Comparison of ENCODE assay signal across 18 cellular contexts in the genomic region with DNA sequence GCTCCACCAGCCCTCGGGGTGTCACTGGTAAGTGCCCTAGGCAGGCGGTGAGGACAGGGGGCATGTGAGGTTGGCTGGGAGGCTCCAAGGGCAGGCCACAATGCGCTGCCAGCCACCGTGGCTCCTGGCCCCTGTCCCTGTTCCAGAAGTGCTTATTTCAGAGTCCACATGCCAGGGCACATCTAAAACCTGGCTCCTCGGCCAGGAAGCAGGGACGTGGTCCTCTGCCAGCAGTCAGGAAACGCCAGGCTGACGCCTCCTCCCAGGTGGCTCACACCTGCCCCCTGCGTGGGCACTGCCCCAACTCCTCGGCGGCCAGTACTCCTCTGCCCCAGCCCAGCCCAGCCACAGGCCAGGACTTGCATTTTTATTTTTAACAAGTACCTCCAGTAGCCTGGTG.
A peak's percentile ranks its signal among the peaks of the same experiment; 100 is the strongest.
DNase-seq lines count a peak whose midpoint lies in the region; ATAC-seq, FAIRE-seq and TF ChIP-seq lines count a peak whose summit lies in the region.
"Had no signal": no experiment of that assay in that cellular context is flagged by ENCODE, and none has a peak within 500 bp of the region (broad histone marks: within the 10 kb centered on the region; RNA-seq: fewer than 3 reads in every experiment).

No MANE protein-coding gene starts in this region.

- H3K9me3 Mint-ChIP-seq in activated naive CD4-positive, alpha-beta T cell treated with anti-CD3 and anti-CD28 coated beads for 36 hours = no peaks in the 10 kb centered on the region
- H3K9me3 Mint-ChIP-seq: brain; CD8-positive, alpha-beta memory T cell; memory B cell had no signal

- peak overlapping the region; percentile 97 for H3K27ac ChIP-seq in angular gyrus (ENCODE audit: low read depth, low read length)
- H3K27ac ChIP-seq in substantia nigra (ENCODE audit: low read depth, low read length, poor library complexity, severe bottlenecking) = peak overlapping the region; percentile 75
- H3K27ac ChIP-seq: A549, foreskin keratinocyte, PC-9 had no signal

- CTCF ChIA-PET in activated naive CD4-positive, alpha-beta T cell treated with anti-CD3 and anti-CD28 coated beads for 36 hours (lab: Charles Lee) = no interaction called here

- peak; percentile 84 for ATAC-seq in left lobe of liver
- no peak for ATAC-seq in HG03457 (IDR thresholded peaks at IDR 0.05; ENCODE audit: unreplicated experiment)
- ATAC-seq: A549, foreskin keratinocyte had no signal

- peak overlapping the region; percentile 37 for H3K27ac Mint-ChIP-seq in activated naive CD4-positive, alpha-beta T cell treated with anti-CD3 and anti-CD28 coated beads for 36 hours
- H3K27ac Mint-ChIP-seq: memory B cell had no signal

- H3K4me1 Mint-ChIP-seq in activated naive CD4-positive, alpha-beta T cell treated with anti-CD3 and anti-CD28 coated beads for 36 hours (ENCODE audit: low read depth) = peaks cover 22% of the 10 kb centered on the region
- H3K4me1 Mint-ChIP-seq: brain had no signal

- no peak for DNase-seq in activated naive CD4-positive, alpha-beta T cell treated with anti-CD3 and anti-CD28 coated beads for 36 hours
- DNase-seq in activated naive CD4-positive, alpha-beta T cell (lab: John Stamatoyannopoulos, UW) = no peak
- peak; percentile 96 for DNase-seq in left lobe of liver (ENCODE audit: low spot score)
- peak in 3 of 49 donors; percentile 23 to 42 (median 40) for DNase-seq in substantia nigra (lab: John Stamatoyannopoulos, UW)
- no peak for DNase-seq in GM12891 (ENCODE audit: insufficient read length, low spot score)
- no peak for DNase-seq in NCI-H526 treated with DMSO at 0.1 percent for 48 hours (lab: John Stamatoyannopoulos, UW)
- DNase-seq: activated effector memory CD4-positive, alpha-beta T cell treated with anti-CD3 and anti-CD28 coated beads, Interleukin-2, amount 50 U/mL, for 16 hours; CD8-positive, alpha-beta memory T cell; foreskin keratinocyte; KBM-7; PC-9; small intestine; stimulated activated naive CD4-positive, alpha-beta T cell treated with Interleukin-2 at 50 U/mL for 16 hours had no signal

- no peak for FAIRE-seq in GM12891 (lab: Jason Lieb, UNC)
- FAIRE-seq: A549, small intestine had no signal

- H3K36me3 Mint-ChIP-seq in activated naive CD4-positive, alpha-beta T cell treated with anti-CD3 and anti-CD28 coated beads for 36 hours (ENCODE audit: low read depth) = peaks cover 63% of the 10 kb centered on the region

- intact Hi-C loops in activated naive CD4-positive, alpha-beta T cell treated with anti-CD3 and anti-CD28 coated beads for 36 hours (cut with micrococcal nuclease) = no loop called here

- H3K27me3 Mint-ChIP-seq in activated naive CD4-positive, alpha-beta T cell treated with anti-CD3 and anti-CD28 coated beads for 36 hours (ENCODE audit: low read depth) = no peaks in the 10 kb centered on the region
- H3K27me3 Mint-ChIP-seq: brain, memory B cell had no signal

- TF ChIP-seq POLR2A in GM12891 (IDR thresholded peaks at IDR 0.05; ENCODE audit: low read depth, low read length) = no peak

- H3K4me3 Mint-ChIP-seq in activated naive CD4-positive, alpha-beta T cell treated with anti-CD3 and anti-CD28 coated beads for 36 hours = no peak overlapping the region
- H3K4me3 Mint-ChIP-seq: brain; CD8-positive, alpha-beta memory T cell; memory B cell had no signal

TF ChIP-seq in GM12891, 5 proteins besides CTCF, POLR2A, EP300 and RAD21:
- TF ChIP-seq POLR2AphosphoS5 (IDR thresholded peaks at IDR 0.05; ENCODE audit: low read depth, low read length) = no peak; the same call in 1 of the 2 replicates
- no peak for TF ChIP-seq PAX5 (IDR thresholded peaks at IDR 0.05; ENCODE audit: insufficient read depth, low read length, severe bottlenecking)
- no peak for TF ChIP-seq POU2F2 (IDR thresholded peaks at IDR 0.05; ENCODE audit: low read depth, low read length)
- no peak for TF ChIP-seq TAF1 (IDR thresholded peaks at IDR 0.05; ENCODE audit: low read depth, low read length)
- TF ChIP-seq SPI1 (IDR thresholded peaks at IDR 0.05; ENCODE audit: low read depth, low read length) = no peak
TF ChIP-seq in GM12891: peak in this region for 0.
